In genomic region chr9:136611606-136612005, GRCh38 we compare ENCODE assay signal across 25 cellular contexts. TPM values are rescaled to one million over a fixed set of nuclear protein-coding genes. Genes with fewer than 3 reads are reported as not detected.
A peak's percentile ranks its signal among the peaks of the same experiment; 100 is the strongest.
DNase-seq lines count a peak whose midpoint lies in the region; ATAC-seq, FAIRE-seq and TF ChIP-seq lines count a peak whose summit lies in the region.
"Had no signal": no experiment of that assay in that cellular context is flagged by ENCODE, and none has a peak within 500 bp of the region (broad histone marks: within the 10 kb centered on the region; RNA-seq: fewer than 3 reads in every experiment).

No MANE protein-coding gene starts in this region.

- no peak overlapping the region for H3K4me3 ChIP-seq in HEK293 (ENCODE audit: low read depth, low read length)
- no peak overlapping the region for H3K4me3 ChIP-seq in mucosa of rectum (ENCODE audit: low read length in 2 of 2)
- H3K4me3 ChIP-seq: A549, SJSA1 had no signal

- peak overlapping the region; percentile 63; the same call in 1 of the 2 replicates for H3K27ac Mint-ChIP-seq in WTC11
- H3K27ac Mint-ChIP-seq: CD8-positive, alpha-beta T cell; H9; T-cell had no signal

- H3K27me3 ChIP-seq in mucosa of rectum (ENCODE audit: control insufficient read depth in 2 of 2, insufficient read depth in 2 of 2, low read length in 2 of 2), result no peaks in the 10 kb centered on the region
- H3K27me3 ChIP-seq: SJSA1 had no signal

- ATAC-seq in WTC11, result no peak
- ATAC-seq: A549; CD8-positive, alpha-beta T cell; T-cell had no signal

- no peaks in the 10 kb centered on the region for H3K9me3 Mint-ChIP-seq in WTC11
- H3K9me3 Mint-ChIP-seq: CD8-positive, alpha-beta T cell; H9; T-cell had no signal

- H3K27ac ChIP-seq in C4-2B, result peak overlapping the region; percentile 51
- H3K27ac ChIP-seq in HEK293 (ENCODE audit: extremely low read depth, low read depth, low read length), result no peak overlapping the region
- peak overlapping the region in 1 of 2 donors; percentile 63 for H3K27ac ChIP-seq in mucosa of rectum (ENCODE audit: low read depth in 2 of 2, low read length in 2 of 2)
- H3K27ac ChIP-seq: A549, SJSA1 had no signal

- H3K4me1 Mint-ChIP-seq in WTC11, result peaks cover 17% of the 10 kb centered on the region
- H3K4me1 Mint-ChIP-seq: T-cell had no signal

- POLR2A ChIA-PET in HEK293 (lab: Yijun Ruan, JAX) (no interaction called here), WTC11 (lab: Charles Lee) (no interaction called here)

- no peaks in the 10 kb centered on the region for H3K36me3 ChIP-seq in HEK293 (ENCODE audit: control insufficient read depth in 2 of 2, insufficient read depth in 1 of 2, low read length in 2 of 2)
- H3K36me3 ChIP-seq in mucosa of rectum (ENCODE audit: control insufficient read depth in 2 of 2, insufficient read depth in 2 of 2, low read length in 2 of 2), result no peaks in the 10 kb centered on the region
- H3K36me3 ChIP-seq: SJSA1 had no signal

- FAIRE-seq in H54 (lab: Jason Lieb, UNC) (no peak), HTR-8/SVneo (lab: Jason Lieb, UNC) (no peak)
- FAIRE-seq: A549, GM18507 had no signal

- no peak for DNase-seq in WTC11 (ENCODE audit: low spot score)
- no peak for DNase-seq in activated gamma-delta T cell (lab: John Stamatoyannopoulos, UW)
- DNase-seq in H54 (ENCODE audit: insufficient read length, low spot score), result no peak
- DNase-seq in HTR-8/SVneo (ENCODE audit: insufficient read length, low spot score), result no peak
- DNase-seq in activated CD4-positive, alpha-beta T cell treated with anti-CD3 and anti-CD28 coated beads, Interleukin-2, amount 50 U/mL, for 4 hours, result no peak
- DNase-seq: C1 segment of cervical spinal cord; CD8-positive, alpha-beta T cell; H9; KBM-7; MV-4-11; NCI-H1105; NCI-H1436 treated with DMSO at 0.1 percent for 48 hours; NCI-H187 treated with DMSO at 0.1 percent for 48 hours; NCI-H446 treated with DMSO at 0.1 percent for 48 hours; NCI-H526; NCI-H82; Right ventricle myocardium superior; RPMI8226; T-cell had no signal

- H3K9me3 ChIP-seq in HEK293 (ENCODE audit: control insufficient read depth, insufficient read depth, low read depth, low read length), result no peaks in the 10 kb centered on the region
- no peaks in the 10 kb centered on the region for H3K9me3 ChIP-seq in mucosa of rectum (ENCODE audit: control insufficient read depth in 2 of 2, low read length in 2 of 2)
- H3K9me3 ChIP-seq: A549, SJSA1 had no signal

- no peaks in the 10 kb centered on the region for H3K4me1 ChIP-seq in HEK293 (ENCODE audit: control insufficient read depth, insufficient read depth, low read length)
- H3K4me1 ChIP-seq in mucosa of rectum (ENCODE audit: control insufficient read depth in 2 of 2, insufficient read depth in 2 of 2, low read length in 2 of 2), result peaks cover 20 to 45% of the 10 kb centered on the region in 2 donors

- TF ChIP-seq POLR2A in H54 (IDR thresholded peaks at IDR 0.05; ENCODE audit: low read depth, low read length), result no peak

- H3K36me3 Mint-ChIP-seq in WTC11, result no peaks in the 10 kb centered on the region
- H3K36me3 Mint-ChIP-seq: CD8-positive, alpha-beta T cell; T-cell had no signal

- H3K4me3 Mint-ChIP-seq in WTC11, result no peak overlapping the region
- H3K4me3 Mint-ChIP-seq: CD8-positive, alpha-beta T cell; H9; T-cell had no signal

- peak overlapping the region; percentile 24 to 26 for H3K9ac ChIP-seq in mucosa of rectum (ENCODE audit: low read depth in 1 of 2, low read length in 2 of 2)

- TF ChIP-seq CTCF in C4-2B (conservative IDR thresholded peaks at IDR 0.05) (no peak), HEK293 (tag by site-specific recombination; IDR thresholded peaks at IDR 0.05) (no peak), WTC11 (IDR thresholded peaks at IDR 0.05) (no peak)

- CTCF ChIA-PET in HEK293 (lab: Yijun Ruan, JAX), result interaction anchor here (0.6 kb wide), 2 partner anchors 11 to 120 kb away, joined by 3 read pairs; no protein-coding TSS in a partner anchor
- CTCF ChIA-PET in WTC11 (lab: Charles Lee), result no interaction called here

- H3K27me3 Mint-ChIP-seq in WTC11 (ENCODE audit: low read depth), result no peaks in the 10 kb centered on the region; the same call in 1 of the 2 replicates

TF ChIP-seq in HEK293, 187 proteins besides CTCF, POLR2A, EP300 and RAD21:
- TF ChIP-seq HOXC10 (CRISPR knock-in tag; IDR thresholded peaks at IDR 0.05), result no peak
- peak; percentile 23; the same call in 1 of the 2 replicates for TF ChIP-seq GLIS2 (tag by site-specific recombination; IDR thresholded peaks at IDR 0.05)
TF ChIP-seq in HEK293: peak in this region for 1.

TF ChIP-seq in WTC11, 78 proteins besides CTCF, POLR2A, EP300 and RAD21:
- TF ChIP-seq PRDM15 (CRISPR knock-in tag; IDR thresholded peaks at IDR 0.05), result peak; percentile 6; the same call in 1 of the 2 replicates
- TF ChIP-seq ZNF512 (CRISPR knock-in tag; IDR thresholded peaks at IDR 0.05; ENCODE audit: borderline replicate concordance), result no peak
- TF ChIP-seq ZNF138 (CRISPR knock-in tag; conservative IDR thresholded peaks at IDR 0.05), result no peak

RNA-seq across cellular contexts. Expression of gene EGFL7, which starts 51.1 kb away (rescaled TPM):
- total RNA-seq in WTC11 (2021), result 54.6 to 64.9 TPM (median 62.8 TPM) in 3 replicates
- total RNA-seq: CD8-positive, alpha-beta T cell had no signal
